In the genomic region with DNA sequence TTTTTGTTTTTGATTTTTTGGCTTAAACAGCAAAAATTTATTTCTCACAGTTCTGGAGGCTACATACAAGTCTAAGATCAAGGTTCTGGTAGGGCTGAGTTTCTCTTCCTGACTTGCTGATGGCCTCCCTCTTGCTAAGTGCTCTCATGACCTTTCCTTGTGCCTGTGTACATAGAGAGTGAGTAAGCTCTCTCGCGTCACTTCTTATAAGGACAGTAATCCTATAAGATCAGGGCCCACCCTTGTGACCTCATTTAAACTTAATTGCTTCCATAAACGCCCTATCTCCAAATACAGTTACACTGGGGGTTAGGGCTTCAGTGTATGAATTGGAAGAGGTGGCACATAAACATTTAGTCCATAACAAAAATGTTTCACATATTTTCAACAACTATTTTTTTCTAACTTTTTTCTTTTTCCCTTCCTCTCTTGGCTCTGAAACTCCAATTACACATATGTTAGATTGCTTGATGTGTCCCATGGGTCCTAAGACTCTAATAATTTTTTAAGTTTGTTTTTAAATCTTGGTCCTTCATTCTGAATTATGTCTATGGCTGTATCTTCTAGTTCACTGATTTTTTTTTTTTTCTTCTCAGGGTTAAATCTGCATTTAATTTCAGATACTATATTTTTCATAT, we compare ENCODE assay signal across 1 cellular context.
A peak's percentile ranks its signal among the peaks of the same experiment; 100 is the strongest.
TF ChIP-seq lines count a peak whose summit lies in the region.

No MANE protein-coding gene starts in this region.

TF ChIP-seq in K562, 482 proteins besides CTCF, POLR2A, EP300 and RAD21 (continued from another document and continues in another):
- TF ChIP-seq, protein P1, sequence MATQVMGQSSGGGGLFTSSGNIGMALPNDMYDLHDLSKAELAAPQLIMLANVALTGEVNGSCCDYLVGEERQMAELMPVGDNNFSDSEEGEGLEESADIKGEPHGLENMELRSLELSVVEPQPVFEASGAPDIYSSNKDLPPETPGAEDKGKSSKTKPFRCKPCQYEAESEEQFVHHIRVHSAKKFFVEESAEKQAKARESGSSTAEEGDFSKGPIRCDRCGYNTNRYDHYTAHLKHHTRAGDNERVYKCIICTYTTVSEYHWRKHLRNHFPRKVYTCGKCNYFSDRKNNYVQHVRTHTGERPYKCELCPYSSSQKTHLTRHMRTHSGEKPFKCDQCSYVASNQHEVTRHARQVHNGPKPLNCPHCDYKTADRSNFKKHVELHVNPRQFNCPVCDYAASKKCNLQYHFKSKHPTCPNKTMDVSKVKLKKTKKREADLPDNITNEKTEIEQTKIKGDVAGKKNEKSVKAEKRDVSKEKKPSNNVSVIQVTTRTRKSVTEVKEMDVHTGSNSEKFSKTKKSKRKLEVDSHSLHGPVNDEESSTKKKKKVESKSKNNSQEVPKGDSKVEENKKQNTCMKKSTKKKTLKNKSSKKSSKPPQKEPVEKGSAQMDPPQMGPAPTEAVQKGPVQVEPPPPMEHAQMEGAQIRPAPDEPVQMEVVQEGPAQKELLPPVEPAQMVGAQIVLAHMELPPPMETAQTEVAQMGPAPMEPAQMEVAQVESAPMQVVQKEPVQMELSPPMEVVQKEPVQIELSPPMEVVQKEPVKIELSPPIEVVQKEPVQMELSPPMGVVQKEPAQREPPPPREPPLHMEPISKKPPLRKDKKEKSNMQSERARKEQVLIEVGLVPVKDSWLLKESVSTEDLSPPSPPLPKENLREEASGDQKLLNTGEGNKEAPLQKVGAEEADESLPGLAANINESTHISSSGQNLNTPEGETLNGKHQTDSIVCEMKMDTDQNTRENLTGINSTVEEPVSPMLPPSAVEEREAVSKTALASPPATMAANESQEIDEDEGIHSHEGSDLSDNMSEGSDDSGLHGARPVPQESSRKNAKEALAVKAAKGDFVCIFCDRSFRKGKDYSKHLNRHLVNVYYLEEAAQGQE (CRISPR knock-in tag; IDR thresholded peaks at IDR 0.05; ENCODE audit: low read depth), result no peak
- TF ChIP-seq CBX5 (IDR thresholded peaks at IDR 0.05; ENCODE audit: borderline replicate concordance, low read depth) (no peak), ZBTB17 (CRISPR knock-in tag; IDR thresholded peaks at IDR 0.05) (peak; percentile 90), FOXA1 (IDR thresholded peaks at IDR 0.05; ENCODE audit: borderline replicate concordance) (peak; percentile 89; the same call in 1 of the 2 replicates), TFAP4 (CRISPR knock-in tag; IDR thresholded peaks at IDR 0.05; ENCODE audit: borderline replicate concordance) (no peak), BHLHE40 (IDR thresholded peaks at IDR 0.05; ENCODE audit: low read length) (no peak), ZNF639 (CRISPR knock-in tag; conservative IDR thresholded peaks at IDR 0.05 in 1 of 2, IDR thresholded peaks at IDR 0.05 in 1 of 2) (peak in 1 of 2 experiments; percentile 97; a peak in 2 of 4 replicates), ZNF668 (CRISPR knock-in tag; IDR thresholded peaks at IDR 0.05) (peak; percentile 90), MEIS2 (IDR thresholded peaks at IDR 0.05; ENCODE audit: partially characterized antibody) (peak; percentile 51), ZNF785 (CRISPR knock-in tag; IDR thresholded peaks at IDR 0.05) (no peak), STAG1 (CRISPR knock-in tag; IDR thresholded peaks at IDR 0.05; ENCODE audit: borderline replicate concordance) (no peak), JUND (IDR thresholded peaks at IDR 0.05; ENCODE audit: borderline replicate concordance, low read depth, low read length) (peak; percentile 94), JUND (tag; IDR thresholded peaks at IDR 0.05; ENCODE audit: borderline replicate concordance, low read depth, low read length) (peak; percentile 99; the same call in 2 of the 3 replicates), ZBTB40 (IDR thresholded peaks at IDR 0.05) (0 out of 2 replicates have a peak, but pooled peaks have one; percentile 28), ZBTB40 (CRISPR knock-in tag; IDR thresholded peaks at IDR 0.05) (no peak), POLR2AphosphoS5 (IDR thresholded peaks at IDR 0.05; ENCODE audit: control insufficient read depth, insufficient read depth, low read depth, low read length) (peak; percentile 87), BRD4 (IDR thresholded peaks at IDR 0.05) (no peak), HNRNPLL (IDR thresholded peaks at IDR 0.05; ENCODE audit: low read depth, low read length, poor library complexity, severe bottlenecking) (no peak), ZC3H4 (CRISPR knock-in tag; IDR thresholded peaks at IDR 0.05; ENCODE audit: borderline replicate concordance) (no peak), PYGO2 (tag; IDR thresholded peaks at IDR 0.05) (peak; percentile 93), ZNF696 (CRISPR knock-in tag; conservative IDR thresholded peaks at IDR 0.05) (no peak), ZNF77 (CRISPR knock-in tag; IDR thresholded peaks at IDR 0.05) (no peak), DMBX1 (CRISPR knock-in tag; IDR thresholded peaks at IDR 0.05; ENCODE audit: borderline replicate concordance) (peak; percentile 99), TOE1 (IDR thresholded peaks at IDR 0.05; ENCODE audit: borderline replicate concordance) (no peak), TOE1 (CRISPR knock-in tag; IDR thresholded peaks at IDR 0.05; ENCODE audit: borderline replicate concordance, low read depth) (no peak), PREB (CRISPR knock-in tag; IDR thresholded peaks at IDR 0.05) (no peak), GTF2A2 (tag; IDR thresholded peaks at IDR 0.05) (peak; percentile 92), ZNF583 (CRISPR knock-in tag; IDR thresholded peaks at IDR 0.05) (peak; percentile 98), TEAD2 (tag; IDR thresholded peaks at IDR 0.05) (peak; percentile 98), XRCC3 (IDR thresholded peaks at IDR 0.05) (no peak; the same call in 1 of the 2 replicates)
- TF ChIP-seq, protein P2, sequence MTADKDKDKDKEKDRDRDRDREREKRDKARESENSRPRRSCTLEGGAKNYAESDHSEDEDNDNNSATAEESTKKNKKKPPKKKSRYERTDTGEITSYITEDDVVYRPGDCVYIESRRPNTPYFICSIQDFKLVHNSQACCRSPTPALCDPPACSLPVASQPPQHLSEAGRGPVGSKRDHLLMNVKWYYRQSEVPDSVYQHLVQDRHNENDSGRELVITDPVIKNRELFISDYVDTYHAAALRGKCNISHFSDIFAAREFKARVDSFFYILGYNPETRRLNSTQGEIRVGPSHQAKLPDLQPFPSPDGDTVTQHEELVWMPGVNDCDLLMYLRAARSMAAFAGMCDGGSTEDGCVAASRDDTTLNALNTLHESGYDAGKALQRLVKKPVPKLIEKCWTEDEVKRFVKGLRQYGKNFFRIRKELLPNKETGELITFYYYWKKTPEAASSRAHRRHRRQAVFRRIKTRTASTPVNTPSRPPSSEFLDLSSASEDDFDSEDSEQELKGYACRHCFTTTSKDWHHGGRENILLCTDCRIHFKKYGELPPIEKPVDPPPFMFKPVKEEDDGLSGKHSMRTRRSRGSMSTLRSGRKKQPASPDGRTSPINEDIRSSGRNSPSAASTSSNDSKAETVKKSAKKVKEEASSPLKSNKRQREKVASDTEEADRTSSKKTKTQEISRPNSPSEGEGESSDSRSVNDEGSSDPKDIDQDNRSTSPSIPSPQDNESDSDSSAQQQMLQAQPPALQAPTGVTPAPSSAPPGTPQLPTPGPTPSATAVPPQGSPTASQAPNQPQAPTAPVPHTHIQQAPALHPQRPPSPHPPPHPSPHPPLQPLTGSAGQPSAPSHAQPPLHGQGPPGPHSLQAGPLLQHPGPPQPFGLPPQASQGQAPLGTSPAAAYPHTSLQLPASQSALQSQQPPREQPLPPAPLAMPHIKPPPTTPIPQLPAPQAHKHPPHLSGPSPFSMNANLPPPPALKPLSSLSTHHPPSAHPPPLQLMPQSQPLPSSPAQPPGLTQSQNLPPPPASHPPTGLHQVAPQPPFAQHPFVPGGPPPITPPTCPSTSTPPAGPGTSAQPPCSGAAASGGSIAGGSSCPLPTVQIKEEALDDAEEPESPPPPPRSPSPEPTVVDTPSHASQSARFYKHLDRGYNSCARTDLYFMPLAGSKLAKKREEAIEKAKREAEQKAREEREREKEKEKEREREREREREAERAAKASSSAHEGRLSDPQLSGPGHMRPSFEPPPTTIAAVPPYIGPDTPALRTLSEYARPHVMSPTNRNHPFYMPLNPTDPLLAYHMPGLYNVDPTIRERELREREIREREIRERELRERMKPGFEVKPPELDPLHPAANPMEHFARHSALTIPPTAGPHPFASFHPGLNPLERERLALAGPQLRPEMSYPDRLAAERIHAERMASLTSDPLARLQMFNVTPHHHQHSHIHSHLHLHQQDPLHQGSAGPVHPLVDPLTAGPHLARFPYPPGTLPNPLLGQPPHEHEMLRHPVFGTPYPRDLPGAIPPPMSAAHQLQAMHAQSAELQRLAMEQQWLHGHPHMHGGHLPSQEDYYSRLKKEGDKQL (CRISPR knock-in tag; IDR thresholded peaks at IDR 0.05; ENCODE audit: borderline replicate concordance), result no peak
- TF ChIP-seq, protein P3, sequence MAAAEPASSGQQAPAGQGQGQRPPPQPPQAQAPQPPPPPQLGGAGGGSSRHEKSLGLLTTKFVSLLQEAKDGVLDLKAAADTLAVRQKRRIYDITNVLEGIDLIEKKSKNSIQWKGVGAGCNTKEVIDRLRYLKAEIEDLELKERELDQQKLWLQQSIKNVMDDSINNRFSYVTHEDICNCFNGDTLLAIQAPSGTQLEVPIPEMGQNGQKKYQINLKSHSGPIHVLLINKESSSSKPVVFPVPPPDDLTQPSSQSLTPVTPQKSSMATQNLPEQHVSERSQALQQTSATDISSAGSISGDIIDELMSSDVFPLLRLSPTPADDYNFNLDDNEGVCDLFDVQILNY (CRISPR knock-in tag; IDR thresholded peaks at IDR 0.05), result no peak
